Comparison of ENCODE assay signal across 8 cellular contexts in genomic region chr20:17612287-17612974, GRCh38. TPM values are rescaled to one million over a fixed set of nuclear protein-coding genes. Genes with fewer than 3 reads are reported as not detected.
DNase-seq lines count a peak whose midpoint lies in the region; ATAC-seq lines count a peak whose summit lies in the region.

No MANE protein-coding gene starts in this region.

- DNase-seq in Right ventricle myocardium superior (no peak), cardiac septum (ENCODE audit: low spot score) (no peak), iris pigment epithelial cell (ENCODE audit: low read depth) (peak; percentile 72), NCI-H1092 (lab: John Stamatoyannopoulos, UW) (no peak)
- peak; percentile 61 for DNase-seq in stimulated activated naive CD8-positive, alpha-beta T cell treated with anti-CD3 and anti-CD28 coated beads, Interleukin-15, Interleukin-2, amounts not matched to agents 100 U/mL and 50 U/mL, for 24 hours

- whole genome bisulfite sequencing in adipose tissue, 3 donors: 42 to 61% (median 57%) methylated on average over 16 of the region's 16 CpGs

- H3K27ac ChIP-seq in adipose tissue (ENCODE audit: low read depth, low read length): peak overlapping the region; percentile 13

- intact Hi-C loops in Right ventricle myocardium superior (cut with DNase I): loop anchor here (10.0 kb wide), 1 partner anchor 62 kb away; no protein-coding TSS in a partner anchor
- intact Hi-C loops in cardiac septum (cut with DNase I): loop anchor here (5.0 kb wide), 1 partner anchor 40 kb away; the partner anchor contains the start of gene DSTN

- peak; percentile 1 for ATAC-seq in Right ventricle myocardium superior (ENCODE audit: poor library complexity)
- ATAC-seq in stimulated activated naive CD8-positive, alpha-beta T cell treated with anti-CD3 and anti-CD28 coated beads, Interleukin-15, Interleukin-2, amounts not matched to agents 100 U/mL and 50 U/mL, for 24 hours: peak; percentile 78
- ATAC-seq in HG02885 (IDR thresholded peaks at IDR 0.05; ENCODE audit: poor library complexity, unreplicated experiment): no peak
- ATAC-seq in GM18517 (IDR thresholded peaks at IDR 0.05; ENCODE audit: unreplicated experiment): no peak

RNA-seq across cellular contexts. Expression of gene DSTN, which starts 42.6 kb away (rescaled TPM):
- total RNA-seq in Right ventricle myocardium superior: 860 TPM
- 569 TPM for total RNA-seq in cardiac septum
- 100 to 1,000 TPM; 200 to 487 (median 295) TPM for polyA plus RNA-seq in adipose tissue

Comparison
In these comparisons a context has a peak if more than half of its experiments do, and no peak if none do; other contexts are left out.
1. ATAC-seq: peak in Right ventricle myocardium superior (single experiment) and stimulated activated naive CD8-positive, alpha-beta T cell treated with anti-CD3 and anti-CD28 coated beads, Interleukin-15, Interleukin-2, amounts not matched to agents 100 U/mL and 50 U/mL, for 24 hours (single experiment); none in HG02885 (single experiment) and GM18517 (single experiment).
2. DNase-seq: peak in iris pigment epithelial cell (single experiment) and stimulated activated naive CD8-positive, alpha-beta T cell treated with anti-CD3 and anti-CD28 coated beads, Interleukin-15, Interleukin-2, amounts not matched to agents 100 U/mL and 50 U/mL, for 24 hours (single experiment); none in Right ventricle myocardium superior (single experiment), cardiac septum (single experiment) and NCI-H1092 (single experiment).